Comparison of ENCODE assay signal across 18 cellular contexts in the genomic region with DNA sequence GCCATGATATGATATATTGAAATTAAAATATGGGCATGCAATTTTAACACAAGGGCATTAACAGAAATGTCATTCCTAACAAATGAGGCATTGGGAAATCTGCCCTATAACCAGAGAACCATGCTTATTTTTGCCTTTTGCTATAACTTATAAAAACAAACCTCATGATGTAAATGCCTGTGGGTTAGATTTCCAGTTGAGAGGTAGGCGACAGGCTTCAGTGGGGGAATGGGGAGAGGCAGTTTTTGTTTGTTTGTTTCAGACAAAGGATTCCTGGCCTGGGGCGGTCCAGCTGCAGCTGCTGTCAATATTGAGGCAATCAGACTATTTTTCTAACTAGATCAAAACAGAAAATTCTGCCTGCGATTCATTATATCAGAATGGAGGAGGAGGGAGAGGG.
A peak's percentile ranks its signal among the peaks of the same experiment; 100 is the strongest.
DNase-seq lines count a peak whose midpoint lies in the region; ATAC-seq and TF ChIP-seq lines count a peak whose summit lies in the region.
"Had no signal": no experiment of that assay in that cellular context is flagged by ENCODE, and none has a peak within 500 bp of the region (broad histone marks: within the 10 kb centered on the region; RNA-seq: fewer than 3 reads in every experiment).

No MANE protein-coding gene starts in this region.

- H3K27ac Mint-ChIP-seq in GM23338 (peak overlapping the region; percentile 34), WTC11 (no peak overlapping the region)

- DNase-seq in AG08395 (ENCODE audit: low spot score): peak; percentile 18
- DNase-seq in GM23338 (ENCODE audit: low spot score): no peak
- no peak for DNase-seq in WTC11 (ENCODE audit: low spot score)
- peak; percentile 52 for DNase-seq in fibroblast of the aortic adventitia (ENCODE audit: low read depth)
- DNase-seq in islet precursor cell: no peak
- DNase-seq: activated CD4-positive, CD25-positive, alpha-beta regulatory T cell; activated T-cell treated with anti-CD3 and anti-CD28 coated beads for 4 hours; adrenal gland; GOT3; KBM-7; NCI-H2029 treated with DMSO at 0.1 percent for 48 hours; stimulated activated CD4-positive, alpha-beta T cell treated with anti-CD3 and anti-CD28 coated beads, Interleukin-4, amount 100 ng/mL, for 4 hours had no signal

- peaks cover 11% of the 10 kb centered on the region for H3K4me1 Mint-ChIP-seq in GM23338
- peaks cover 14% of the 10 kb centered on the region for H3K4me1 Mint-ChIP-seq in WTC11

- H2AFZ ChIP-seq in GM23338: peak overlapping the region; percentile 85

- H3K9me2 ChIP-seq in GM23338 (ENCODE audit: insufficient read depth): peaks cover under 1% of the 10 kb centered on the region; the same call in 1 of the 2 replicates

- no peaks in the 10 kb centered on the region for H3K27me3 Mint-ChIP-seq in GM23338 (ENCODE audit: insufficient read depth, low read depth, poor library complexity)
- no peaks in the 10 kb centered on the region for H3K27me3 Mint-ChIP-seq in WTC11 (ENCODE audit: low read depth)
- H3K27me3 Mint-ChIP-seq: stimulated activated memory B cell treated with anti-CD40 and anti-IgM and Interleukin-4, amounts not matched to agents 10 μg/mL and 1 μg/mL and 100 μg/mL, for 72 hours had no signal

- no peak overlapping the region for H3K4me3 Mint-ChIP-seq in GM23338
- peak overlapping the region; percentile 46 for H3K4me3 Mint-ChIP-seq in WTC11

- H3K36me3 Mint-ChIP-seq in GM23338 (ENCODE audit: low read depth): no peaks in the 10 kb centered on the region
- H3K36me3 Mint-ChIP-seq in WTC11: no peaks in the 10 kb centered on the region
- H3K36me3 Mint-ChIP-seq: stimulated activated memory B cell treated with anti-CD40 and anti-IgM and Interleukin-4, amounts not matched to agents 10 μg/mL and 1 μg/mL and 100 μg/mL, for 72 hours had no signal

- peaks cover 10% of the 10 kb centered on the region; the same call in 1 of the 2 replicates for H3K4me1 ChIP-seq in GM23338 (ENCODE audit: insufficient read depth)
- H3K4me1 ChIP-seq: adrenal gland had no signal

- TF ChIP-seq CTCF in GM23338 (conservative IDR thresholded peaks at IDR 0.05; ENCODE audit: low read depth in 2 of 2) (no peak), WTC11 (IDR thresholded peaks at IDR 0.05) (no peak), fibroblast of the aortic adventitia (IDR thresholded peaks at IDR 0.05; ENCODE audit: insufficient read depth, low read length) (no peak)

- H3K27ac ChIP-seq in GM23338 (ENCODE audit: low read depth): no peak overlapping the region; the same call in 1 of the 2 replicates
- H3K27ac ChIP-seq: adrenal gland, BLaER1, right atrium auricular region had no signal

- H3K27me3 ChIP-seq in GM23338 (ENCODE audit: insufficient read depth): no peaks in the 10 kb centered on the region
- H3K27me3 ChIP-seq: adrenal gland, BLaER1, right atrium auricular region had no signal

- POLR2A ChIA-PET in WTC11 (lab: Charles Lee): no interaction called here

- H3K36me3 ChIP-seq in GM23338 (ENCODE audit: insufficient read depth): no peaks in the 10 kb centered on the region
- H3K36me3 ChIP-seq: adrenal gland, BLaER1, right atrium auricular region had no signal

- H3K4me3 ChIP-seq in GM23338 (no peak overlapping the region), fibroblast of the aortic adventitia (ENCODE audit: low read depth, low read length) (no peak overlapping the region)
- H3K4me3 ChIP-seq: adrenal gland, BLaER1, right atrium auricular region had no signal

- H4K20me1 ChIP-seq in GM23338 (replicated peaks; ENCODE audit: insufficient read depth): no peaks in the 10 kb centered on the region
- H4K20me1 ChIP-seq: BLaER1 had no signal

- ATAC-seq in GM23338: no peak; the same call in 1 of the 3 replicates
- no peak for ATAC-seq in WTC11
- ATAC-seq in GM21447 (IDR thresholded peaks at IDR 0.05; ENCODE audit: unreplicated experiment): no peak
- no peak for ATAC-seq in HG03139 (IDR thresholded peaks at IDR 0.05; ENCODE audit: unreplicated experiment)
- ATAC-seq in HG03571 (IDR thresholded peaks at IDR 0.05; ENCODE audit: unreplicated experiment): no peak

- peak overlapping the region; percentile 28; the same call in 1 of the 2 replicates for H3K4me2 ChIP-seq in GM23338
- H3K4me2 ChIP-seq: BLaER1 had no signal

- CTCF ChIA-PET in WTC11 (lab: Charles Lee): no interaction called here

- no peaks in the 10 kb centered on the region for H3K9me3 Mint-ChIP-seq in GM23338
- no peaks in the 10 kb centered on the region for H3K9me3 Mint-ChIP-seq in WTC11
- H3K9me3 Mint-ChIP-seq: stimulated activated memory B cell treated with anti-CD40 and anti-IgM and Interleukin-4, amounts not matched to agents 10 μg/mL and 1 μg/mL and 100 μg/mL, for 72 hours had no signal

- H3K79me2 ChIP-seq in GM23338 (replicated peaks; ENCODE audit: insufficient read depth): no peaks in the 10 kb centered on the region

- H3F3A ChIP-seq in GM23338 (replicated peaks; ENCODE audit: low read depth): no peaks in the 10 kb centered on the region

TF ChIP-seq in GM23338, 12 proteins besides CTCF, POLR2A, EP300 and RAD21 (continues in another document):
- TF ChIP-seq EZH2phosphoT487 (IDR thresholded peaks at IDR 0.05; ENCODE audit: unreplicated experiment) (no peak), NANOG (IDR thresholded peaks at IDR 0.05; ENCODE audit: borderline replicate concordance) (no peak), JUNB (IDR thresholded peaks at IDR 0.05; ENCODE audit: unreplicated experiment) (no peak)
- TF ChIP-seq, protein P1, sequence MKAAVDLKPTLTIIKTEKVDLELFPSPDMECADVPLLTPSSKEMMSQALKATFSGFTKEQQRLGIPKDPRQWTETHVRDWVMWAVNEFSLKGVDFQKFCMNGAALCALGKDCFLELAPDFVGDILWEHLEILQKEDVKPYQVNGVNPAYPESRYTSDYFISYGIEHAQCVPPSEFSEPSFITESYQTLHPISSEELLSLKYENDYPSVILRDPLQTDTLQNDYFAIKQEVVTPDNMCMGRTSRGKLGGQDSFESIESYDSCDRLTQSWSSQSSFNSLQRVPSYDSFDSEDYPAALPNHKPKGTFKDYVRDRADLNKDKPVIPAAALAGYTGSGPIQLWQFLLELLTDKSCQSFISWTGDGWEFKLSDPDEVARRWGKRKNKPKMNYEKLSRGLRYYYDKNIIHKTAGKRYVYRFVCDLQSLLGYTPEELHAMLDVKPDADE (IDR thresholded peaks at IDR 0.05): no peak

TF ChIP-seq in WTC11, 78 proteins besides CTCF, POLR2A, EP300 and RAD21:
- TF ChIP-seq PRRX2 (CRISPR knock-in tag; IDR thresholded peaks at IDR 0.05) (no peak), KAT7 (CRISPR knock-in tag; IDR thresholded peaks at IDR 0.05; ENCODE audit: borderline replicate concordance) (no peak), NR2C2 (CRISPR knock-in tag; IDR thresholded peaks at IDR 0.05) (no peak), NFYB (CRISPR knock-in tag; conservative IDR thresholded peaks at IDR 0.05; ENCODE audit: low read depth) (no peak), RELA (CRISPR knock-in tag; IDR thresholded peaks at IDR 0.05; ENCODE audit: borderline replicate concordance) (no peak), GABPB1 (CRISPR knock-in tag; IDR thresholded peaks at IDR 0.05) (no peak), ZNF232 (CRISPR knock-in tag; IDR thresholded peaks at IDR 0.05) (no peak), TCF7 (CRISPR knock-in tag; IDR thresholded peaks at IDR 0.05; ENCODE audit: low read depth) (no peak), ZNF416 (CRISPR knock-in tag; IDR thresholded peaks at IDR 0.05) (no peak)
- TF ChIP-seq, protein P2, sequence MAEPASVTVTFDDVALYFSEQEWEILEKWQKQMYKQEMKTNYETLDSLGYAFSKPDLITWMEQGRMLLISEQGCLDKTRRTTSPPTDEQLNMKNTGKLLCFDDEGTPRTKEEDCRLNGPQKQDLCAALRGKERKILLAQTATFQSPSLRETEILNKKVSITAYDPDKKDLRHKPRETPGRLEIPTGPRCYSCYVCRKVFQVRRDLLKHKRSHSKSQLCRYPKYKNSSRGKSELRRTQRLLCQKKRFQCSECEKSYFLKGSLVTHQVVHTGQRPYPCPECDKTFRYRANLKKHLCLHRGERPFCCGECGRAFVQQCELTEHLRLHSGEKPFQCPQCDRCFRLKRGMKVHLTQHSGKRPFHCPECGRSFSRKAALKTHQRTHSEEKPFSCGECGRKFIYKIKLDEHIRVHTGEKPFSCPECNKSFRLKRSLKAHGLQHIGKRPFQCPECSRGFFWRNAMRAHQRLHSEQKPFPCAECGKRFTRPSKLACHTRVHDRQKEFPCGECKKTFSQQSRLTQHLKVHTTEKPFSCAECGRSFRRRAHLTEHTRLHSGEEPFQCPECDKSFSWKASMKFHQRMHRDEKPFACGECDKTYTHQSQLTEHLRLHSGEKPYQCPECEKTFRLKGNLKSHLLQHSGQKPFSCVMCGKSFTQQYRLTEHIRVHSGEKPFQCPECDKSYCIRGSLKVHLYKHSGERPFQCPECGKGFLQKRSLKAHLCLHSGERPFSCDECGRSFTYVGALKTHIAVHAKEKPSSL (CRISPR knock-in tag; conservative IDR thresholded peaks at IDR 0.05): no peak
- TF ChIP-seq, protein P3, sequence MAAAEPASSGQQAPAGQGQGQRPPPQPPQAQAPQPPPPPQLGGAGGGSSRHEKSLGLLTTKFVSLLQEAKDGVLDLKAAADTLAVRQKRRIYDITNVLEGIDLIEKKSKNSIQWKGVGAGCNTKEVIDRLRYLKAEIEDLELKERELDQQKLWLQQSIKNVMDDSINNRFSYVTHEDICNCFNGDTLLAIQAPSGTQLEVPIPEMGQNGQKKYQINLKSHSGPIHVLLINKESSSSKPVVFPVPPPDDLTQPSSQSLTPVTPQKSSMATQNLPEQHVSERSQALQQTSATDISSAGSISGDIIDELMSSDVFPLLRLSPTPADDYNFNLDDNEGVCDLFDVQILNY (CRISPR knock-in tag; IDR thresholded peaks at IDR 0.05): no peak
- TF ChIP-seq, protein P4, sequence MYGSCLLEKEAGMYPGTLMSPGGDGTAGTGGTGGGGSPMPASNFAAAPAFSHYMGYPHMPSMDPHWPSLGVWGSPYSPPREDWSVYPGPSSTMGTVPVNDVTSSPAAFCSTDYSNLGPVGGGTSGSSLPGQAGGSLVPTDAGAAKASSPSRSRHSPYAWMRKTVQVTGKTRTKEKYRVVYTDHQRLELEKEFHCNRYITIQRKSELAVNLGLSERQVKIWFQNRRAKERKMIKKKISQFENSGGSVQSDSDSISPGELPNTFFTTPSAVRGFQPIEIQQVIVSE (CRISPR knock-in tag; IDR thresholded peaks at IDR 0.05; ENCODE audit: borderline replicate concordance): no peak
- TF ChIP-seq, protein P5, sequence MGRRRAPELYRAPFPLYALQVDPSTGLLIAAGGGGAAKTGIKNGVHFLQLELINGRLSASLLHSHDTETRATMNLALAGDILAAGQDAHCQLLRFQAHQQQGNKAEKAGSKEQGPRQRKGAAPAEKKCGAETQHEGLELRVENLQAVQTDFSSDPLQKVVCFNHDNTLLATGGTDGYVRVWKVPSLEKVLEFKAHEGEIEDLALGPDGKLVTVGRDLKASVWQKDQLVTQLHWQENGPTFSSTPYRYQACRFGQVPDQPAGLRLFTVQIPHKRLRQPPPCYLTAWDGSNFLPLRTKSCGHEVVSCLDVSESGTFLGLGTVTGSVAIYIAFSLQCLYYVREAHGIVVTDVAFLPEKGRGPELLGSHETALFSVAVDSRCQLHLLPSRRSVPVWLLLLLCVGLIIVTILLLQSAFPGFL (CRISPR knock-in tag; IDR thresholded peaks at IDR 0.05; ENCODE audit: borderline replicate concordance): no peak

Comparison
In these comparisons a context has a peak if more than half of its experiments do, and no peak if none do; other contexts are left out.
1. DNase-seq: peak in AG08395 (single experiment) and fibroblast of the aortic adventitia (single experiment); none in GM23338 (single experiment), WTC11 (single experiment) and islet precursor cell (single experiment).